ENCODE assay signal across 2 cellular contexts in genomic region chr5:83553000-83553486, GRCh38.
A peak's percentile ranks its signal among the peaks of the same experiment; 100 is the strongest.
TF ChIP-seq lines count a peak whose summit lies in the region.

No MANE protein-coding gene starts in this region.

TF ChIP-seq in A549, 52 proteins besides CTCF, POLR2A, EP300 and RAD21:
- no peak for TF ChIP-seq RCOR1 (IDR thresholded peaks at IDR 0.05; ENCODE audit: low read depth, low read length)
- no peak for TF ChIP-seq SREBF2 (IDR thresholded peaks at IDR 0.05)
- no peak for TF ChIP-seq ELK1 (IDR thresholded peaks at IDR 0.05; ENCODE audit: low read depth, low read length)
- no peak for TF ChIP-seq SMC3 (IDR thresholded peaks at IDR 0.05)
- no peak for TF ChIP-seq RNF2 (IDR thresholded peaks at IDR 0.05; ENCODE audit: borderline replicate concordance, low read depth)
- no peak for TF ChIP-seq FOSL2 (IDR thresholded peaks at IDR 0.05)
- TF ChIP-seq FOSL2 (CRISPR knock-in tag; IDR thresholded peaks at IDR 0.05) = no peak
- no peak for TF ChIP-seq BHLHE40 (IDR thresholded peaks at IDR 0.05; ENCODE audit: low read depth, low read length)
- TF ChIP-seq NFE2L2 (conservative IDR thresholded peaks at IDR 0.05; ENCODE audit: low read length) = no peak
- no peak for TF ChIP-seq HDAC2 (IDR thresholded peaks at IDR 0.05)
- no peak for TF ChIP-seq GATA3 (IDR thresholded peaks at IDR 0.05; ENCODE audit: borderline replicate concordance)
- no peak for TF ChIP-seq FOXS1 (CRISPR knock-in tag; IDR thresholded peaks at IDR 0.05)
- TF ChIP-seq MAFK (IDR thresholded peaks at IDR 0.05; ENCODE audit: partially characterized antibody) = no peak

TF ChIP-seq in neural cell, 6 proteins besides CTCF, POLR2A, EP300 and RAD21:
- TF ChIP-seq REST (IDR thresholded peaks at IDR 0.05; ENCODE audit: borderline replicate concordance) = no peak
- TF ChIP-seq POLR2AphosphoS5 (IDR thresholded peaks at IDR 0.05) = peak; percentile 32
- no peak for TF ChIP-seq MXI1 (conservative IDR thresholded peaks at IDR 0.05; ENCODE audit: poor library complexity, severe bottlenecking)
- no peak for TF ChIP-seq SMC3 (conservative IDR thresholded peaks at IDR 0.05; ENCODE audit: poor library complexity)
- no peak for TF ChIP-seq EZH2 (IDR thresholded peaks at IDR 0.05; ENCODE audit: borderline replicate concordance, insufficient read depth, low read length, poor library complexity, severe bottlenecking)
- TF ChIP-seq TAF1 (IDR thresholded peaks at IDR 0.05; ENCODE audit: low read depth) = no peak
